In genomic region chr16:70745536-70746025, GRCh38 we compare ENCODE assay signal across 10 cellular contexts. TPM values are rescaled to one million over a fixed set of nuclear protein-coding genes. Genes with fewer than 3 reads are reported as not detected.
A peak's percentile ranks its signal among the peaks of the same experiment; 100 is the strongest.
DNase-seq lines count a peak whose midpoint lies in the region; ATAC-seq and TF ChIP-seq lines count a peak whose summit lies in the region.
"Had no signal": no experiment of that assay in that cellular context is flagged by ENCODE, and none has a peak within 500 bp of the region (broad histone marks: within the 10 kb centered on the region; RNA-seq: fewer than 3 reads in every experiment).

No MANE protein-coding gene starts in this region.

- 81% methylated on average over 6 of the region's 6 CpGs for WGBS in hepatocyte (ENCODE audit: low lambda C conversion rate, missing lambda C conversion rate)

- H2AFZ ChIP-seq in hepatocyte, result no peak overlapping the region

- H3K79me2 ChIP-seq in hepatocyte, result no peaks in the 10 kb centered on the region

- no peak for ATAC-seq in stimulated activated effector memory CD8-positive, alpha-beta T cell treated with anti-CD3 and anti-CD28 coated beads, Interleukin-12 subunit alpha, Interleukin-12 subunit beta, amount 100 ng/mL, for 72 hours

- H3K4me1 Mint-ChIP-seq in Calu3 (ENCODE audit: low read depth, unreplicated experiment), result peaks cover 45% of the 10 kb centered on the region
- peaks cover 45% of the 10 kb centered on the region for H3K4me1 Mint-ChIP-seq in activated CD4-positive, alpha-beta memory T cell treated with anti-CD3 and anti-CD28 coated beads for 36 hours (ENCODE audit: low read depth)
- H3K4me1 Mint-ChIP-seq in stimulated activated effector memory CD8-positive, alpha-beta T cell treated with anti-CD3 and anti-CD28 coated beads, Interleukin-12 subunit alpha, Interleukin-12 subunit beta, amount 100 ng/mL, for 72 hours, result peaks cover 22% of the 10 kb centered on the region

- H3K36me3 ChIP-seq in hepatocyte (replicated peaks; ENCODE audit: insufficient read depth, low read depth), result no peaks in the 10 kb centered on the region

- CTCF ChIA-PET in Calu3 (lab: Charles Lee), result interaction anchor here (0.6 to 1.5 kb wide), 5 partner anchors 15 to 58 kb away, joined by 4 to 11 read pairs (median 6); no protein-coding TSS in a partner anchor
- CTCF ChIA-PET in activated CD4-positive, alpha-beta memory T cell treated with anti-CD3 and anti-CD28 coated beads for 36 hours (lab: Charles Lee), result no interaction called here

- H4K20me1 ChIP-seq in hepatocyte (ENCODE audit: insufficient read depth, poor library complexity, severe bottlenecking), result no peaks in the 10 kb centered on the region

- H3K27ac Mint-ChIP-seq in Calu3 (ENCODE audit: unreplicated experiment), result peak overlapping the region; percentile 97
- peak overlapping the region; percentile 72 for H3K27ac Mint-ChIP-seq in activated CD4-positive, alpha-beta memory T cell treated with anti-CD3 and anti-CD28 coated beads for 36 hours
- H3K27ac Mint-ChIP-seq in stimulated activated effector memory CD8-positive, alpha-beta T cell treated with anti-CD3 and anti-CD28 coated beads, Interleukin-12 subunit alpha, Interleukin-12 subunit beta, amount 100 ng/mL, for 72 hours, result peak overlapping the region; percentile 91

- H3K4me1 ChIP-seq in hepatocyte (ENCODE audit: insufficient read depth), result peaks cover 53% of the 10 kb centered on the region

- TF ChIP-seq CTCF in Calu3 (IDR thresholded peaks at IDR 0.05; ENCODE audit: unreplicated experiment) (no peak), hepatocyte (IDR thresholded peaks at IDR 0.05; ENCODE audit: poor library complexity) (no peak)

- no TSS peak for BruUV-seq in Calu3 (replicated peaks; lab: Mats Ljungman, UMichigan)

- peaks cover 43% of the 10 kb centered on the region for H3K36me3 Mint-ChIP-seq in Calu3 (ENCODE audit: insufficient read depth, unreplicated experiment)
- H3K36me3 Mint-ChIP-seq in activated CD4-positive, alpha-beta memory T cell treated with anti-CD3 and anti-CD28 coated beads for 36 hours, result peaks cover 27% of the 10 kb centered on the region
- peaks cover 13% of the 10 kb centered on the region for H3K36me3 Mint-ChIP-seq in stimulated activated effector memory CD8-positive, alpha-beta T cell treated with anti-CD3 and anti-CD28 coated beads, Interleukin-12 subunit alpha, Interleukin-12 subunit beta, amount 100 ng/mL, for 72 hours

- no peak overlapping the region for H3K4me3 Mint-ChIP-seq in Calu3 (ENCODE audit: low read depth, unreplicated experiment)
- H3K4me3 Mint-ChIP-seq in activated CD4-positive, alpha-beta memory T cell treated with anti-CD3 and anti-CD28 coated beads for 36 hours, result no peak overlapping the region
- no peak overlapping the region for H3K4me3 Mint-ChIP-seq in stimulated activated effector memory CD8-positive, alpha-beta T cell treated with anti-CD3 and anti-CD28 coated beads, Interleukin-12 subunit alpha, Interleukin-12 subunit beta, amount 100 ng/mL, for 72 hours

- POLR2A ChIA-PET in activated CD4-positive, alpha-beta memory T cell treated with anti-CD3 and anti-CD28 coated beads for 36 hours (lab: Charles Lee), result interaction anchor here (0.6 kb wide), 1 partner anchor 43 kb away, joined by 3 read pairs; no protein-coding TSS in a partner anchor

- no peaks in the 10 kb centered on the region for H3K27me3 ChIP-seq in hepatocyte

- no peak for DNase-seq in Calu3
- no peak for DNase-seq in activated CD4-positive, alpha-beta memory T cell treated with anti-CD3 and anti-CD28 coated beads for 36 hours
- DNase-seq in hepatocyte (ENCODE audit: low spot score), result no peak
- no peak for DNase-seq in stimulated activated effector memory CD8-positive, alpha-beta T cell treated with anti-CD3 and anti-CD28 coated beads, Interleukin-12 subunit alpha, Interleukin-12 subunit beta, amount 100 ng/mL, for 72 hours (ENCODE audit: low spot score in 2 of 2)
- no peak for DNase-seq in head of caudate nucleus
- DNase-seq in NOMO-1 treated with dmso at 0.1 percent for 144 hours (lab: John Stamatoyannopoulos, UW; ENCODE audit: unreplicated experiment), result no peak
- DNase-seq in activated gamma-delta T cell treated with Interleukin-2 at 50 U/mL for 16 hours, result no peak
- DNase-seq in RKO (ENCODE audit: low spot score), result no peak
- DNase-seq: NCI-H82; stimulated activated CD4-positive, alpha-beta T cell treated with anti-CD3 and anti-CD28 coated beads, Interleukin-4, amount 100 ng/mL, for 1 hour had no signal

- intact Hi-C loops in Calu3 (cut with micrococcal nuclease; ENCODE audit: unreplicated experiment), result loop anchor here (5.0 to 10.0 kb wide), 2 partner anchors 38 to 61 kb away; partner anchors contain the start of gene MTSS2
- intact Hi-C loops in activated CD4-positive, alpha-beta memory T cell treated with anti-CD3 and anti-CD28 coated beads for 36 hours (cut with micrococcal nuclease), result no loop called here
- intact Hi-C loops in head of caudate nucleus (cut with DNase I), result no loop called here

- H3K27ac ChIP-seq in hepatocyte, result peak overlapping the region; percentile 96

- peaks cover 4% of the 10 kb centered on the region for H3K9me3 Mint-ChIP-seq in Calu3 (ENCODE audit: low read depth, unreplicated experiment)
- H3K9me3 Mint-ChIP-seq in activated CD4-positive, alpha-beta memory T cell treated with anti-CD3 and anti-CD28 coated beads for 36 hours, result peaks cover 4% of the 10 kb centered on the region
- no peaks in the 10 kb centered on the region for H3K9me3 Mint-ChIP-seq in stimulated activated effector memory CD8-positive, alpha-beta T cell treated with anti-CD3 and anti-CD28 coated beads, Interleukin-12 subunit alpha, Interleukin-12 subunit beta, amount 100 ng/mL, for 72 hours

- no peaks in the 10 kb centered on the region for H3K27me3 Mint-ChIP-seq in Calu3 (ENCODE audit: unreplicated experiment)
- no peaks in the 10 kb centered on the region for H3K27me3 Mint-ChIP-seq in activated CD4-positive, alpha-beta memory T cell treated with anti-CD3 and anti-CD28 coated beads for 36 hours

- no peaks in the 10 kb centered on the region for H3K9me2 ChIP-seq in hepatocyte (replicated peaks; ENCODE audit: insufficient read depth)

- no peak overlapping the region for H3K4me3 ChIP-seq in hepatocyte

- H3K4me2 ChIP-seq in hepatocyte, result no peak overlapping the region

- no peaks in the 10 kb centered on the region for H3K9me3 ChIP-seq in hepatocyte (ENCODE audit: low read depth)

RNA-seq across cellular contexts. Expression of gene VAC14, which starts 55.4 kb away (rescaled TPM):
- 60.7 and 63.8 TPM in 2 replicates for total RNA-seq in Calu3 (2022)
- 10 to 100 TPM; 22.2 to 25.0 TPM for total RNA-seq in activated CD4-positive, alpha-beta memory T cell treated with anti-CD3 and anti-CD28 coated beads for 36 hours
- 34.5 and 35.8 TPM in 2 replicates for total RNA-seq in hepatocyte
- 49.4 and 51.4 TPM in 2 replicates for polyA plus RNA-seq in hepatocyte

RNA-seq across cellular contexts. Expression of gene MTSS2, which starts 59.7 kb away (rescaled TPM):
- total RNA-seq in Calu3 (2022), result 27.1 and 28.3 TPM in 2 replicates
- 1 to 10 TPM in 1 of 2 experiments, under 1 TPM in 1; 0.29 to 1.1 TPM for total RNA-seq in activated CD4-positive, alpha-beta memory T cell treated with anti-CD3 and anti-CD28 coated beads for 36 hours
- total RNA-seq in hepatocyte, result 16.1 and 19.6 TPM in 2 replicates
- polyA plus RNA-seq in hepatocyte, result 10.4 and 16.5 TPM in 2 replicates
